8 cellular contexts compared by ENCODE assay signal in genomic region chr5:61933787-61934626, GRCh38.
DNase-seq lines count a peak whose midpoint lies in the region; ATAC-seq, FAIRE-seq and TF ChIP-seq lines count a peak whose summit lies in the region.

No MANE protein-coding gene starts in this region.

- H3K4ac ChIP-seq in mesendoderm (ENCODE audit: low read depth, low read length) = no peak overlapping the region

- H3K79me1 ChIP-seq in mesendoderm (ENCODE audit: low read length) = no peaks in the 10 kb centered on the region

- H3K9ac ChIP-seq in mesendoderm (ENCODE audit: low read length) = no peak overlapping the region

- H3K4me2 ChIP-seq in mesendoderm (ENCODE audit: low read length) = no peak overlapping the region

- H4K5ac ChIP-seq in mesendoderm (ENCODE audit: low read length) = no peak overlapping the region

- TF ChIP-seq CTCF in cardiac muscle cell (IDR thresholded peaks at IDR 0.05; ENCODE audit: low read depth, low read length) = peak; percentile 44

- no peak overlapping the region for H2AK5ac ChIP-seq in mesendoderm (ENCODE audit: low read length)

- H3K27me3 ChIP-seq in cardiac muscle cell (no peaks in the 10 kb centered on the region), mesendoderm (ENCODE audit: insufficient read depth, low read length, poor library complexity) (no peaks in the 10 kb centered on the region)

- H3K36me3 ChIP-seq in cardiac muscle cell (no peaks in the 10 kb centered on the region), mesendoderm (ENCODE audit: control insufficient read depth, insufficient read depth, low read length) (no peaks in the 10 kb centered on the region)

- no peak overlapping the region for H3K23ac ChIP-seq in mesendoderm (ENCODE audit: low read length)

- no peak overlapping the region for H2BK120ac ChIP-seq in mesendoderm (ENCODE audit: low read depth, low read length)

- no peak overlapping the region for H2BK15ac ChIP-seq in mesendoderm (replicated peaks; ENCODE audit: low read depth)

- no peaks in the 10 kb centered on the region for H3K9me3 ChIP-seq in cardiac muscle cell (ENCODE audit: low read depth)

- DNase-seq in cardiac muscle cell (ENCODE audit: low read depth in 1 of 2, low spot score in 1 of 2) = peak; percentile 60 to 63
- DNase-seq in Right ventricle myocardium inferior (ENCODE audit: missing footprints) = no peak
- DNase-seq in HTR-8/SVneo (ENCODE audit: insufficient read length, low spot score) = peak; percentile 41
- peak; percentile 9 for DNase-seq in NOMO-1 treated with dmso at 0.1 percent for 144 hours (lab: John Stamatoyannopoulos, UW; ENCODE audit: unreplicated experiment)
- peak; percentile 40 to 67 for DNase-seq in dermis microvascular lymphatic vessel endothelial cell (ENCODE audit: low read depth in 2 of 2)
- peak; percentile 70 for DNase-seq in mesendoderm
- no peak for DNase-seq in T1000 (lab: John Stamatoyannopoulos, UW)

- ATAC-seq in Right ventricle myocardium inferior (no peak), GM21360 (IDR thresholded peaks at IDR 0.05; ENCODE audit: unreplicated experiment) (no peak)

- H3K79me2 ChIP-seq in mesendoderm (ENCODE audit: control insufficient read depth, insufficient read depth, low read length) = no peaks in the 10 kb centered on the region

- H3K4me3 ChIP-seq in cardiac muscle cell (no peak overlapping the region), mesendoderm (ENCODE audit: low read length) (no peak overlapping the region)

- no peaks in the 10 kb centered on the region for H3K4me1 ChIP-seq in cardiac muscle cell (ENCODE audit: low read depth)
- H3K4me1 ChIP-seq in mesendoderm (ENCODE audit: control insufficient read depth, low read depth, low read length) = no peaks in the 10 kb centered on the region

- intact Hi-C loops in Right ventricle myocardium inferior (cut with DNase I) = loop anchor here (5.0 to 10.0 kb wide), 4 partner anchors 602 to 1257 kb away; partner anchors contain the start of genes SMIM15 and ZSWIM6

- no peak overlapping the region for H4K8ac ChIP-seq in mesendoderm (ENCODE audit: low read depth, low read length)

- no peak overlapping the region for H3K18ac ChIP-seq in mesendoderm (ENCODE audit: low read length)

- WGBS in mesendoderm (ENCODE audit: extremely low coverage, insufficient coverage, low lambda C conversion rate) = no CpG with 5 or more reads among the region's 4 CpGs

- no peak overlapping the region for H2BK5ac ChIP-seq in mesendoderm (ENCODE audit: low read length)

- FAIRE-seq in HTR-8/SVneo (lab: Jason Lieb, UNC) = peak; percentile 16

- H3K56ac ChIP-seq in mesendoderm (ENCODE audit: low read length) = no peak overlapping the region

- no peak overlapping the region for H3K27ac ChIP-seq in cardiac muscle cell
- H3K27ac ChIP-seq in mesendoderm (ENCODE audit: low read depth, low read length) = no peak overlapping the region

Comparison
In these comparisons a context has a peak if more than half of its experiments do, and no peak if none do; other contexts are left out.
1. DNase-seq: peak in cardiac muscle cell (2 of 2), HTR-8/SVneo (single experiment), NOMO-1 treated with dmso at 0.1 percent for 144 hours (single experiment), dermis microvascular lymphatic vessel endothelial cell (2 of 2) and mesendoderm (single experiment); none in Right ventricle myocardium inferior (single experiment) and T1000 (single experiment).